In genomic region chr1:244444854-244445253, GRCh38 we compare ENCODE assay signal across 11 cellular contexts. TPM values are rescaled to one million over a fixed set of nuclear protein-coding genes. Genes with fewer than 3 reads are reported as not detected.
DNase-seq lines count a peak whose midpoint lies in the region; ATAC-seq, FAIRE-seq and TF ChIP-seq lines count a peak whose summit lies in the region.
"Had no signal": no experiment of that assay in that cellular context is flagged by ENCODE, and none has a peak within 500 bp of the region (broad histone marks: within the 10 kb centered on the region; RNA-seq: fewer than 3 reads in every experiment).

No MANE protein-coding gene starts in this region.

- H3K4me1 ChIP-seq in left ventricle myocardium inferior = peaks cover 36% of the 10 kb centered on the region

- no peak for TF ChIP-seq CTCF in left ventricle myocardium inferior (IDR thresholded peaks at IDR 0.05; ENCODE audit: borderline replicate concordance)
- TF ChIP-seq CTCF in bronchial epithelial cell (IDR thresholded peaks at IDR 0.05; ENCODE audit: insufficient read depth, low read length, severe bottlenecking) = no peak
- no peak for TF ChIP-seq CTCF in mesothelial cell of epicardium (IDR thresholded peaks at IDR 0.05; ENCODE audit: unreplicated experiment)

- no peaks in the 10 kb centered on the region for H3K36me3 Mint-ChIP-seq in mesothelial cell of epicardium

- peak overlapping the region; percentile 94 for H3K27ac Mint-ChIP-seq in mesothelial cell of epicardium

- H3K4me1 Mint-ChIP-seq in mesothelial cell of epicardium = peaks cover 43% of the 10 kb centered on the region

- no peaks in the 10 kb centered on the region for H3K9me3 Mint-ChIP-seq in mesothelial cell of epicardium

- FAIRE-seq in bronchial epithelial cell (lab: Jason Lieb, UNC) = no peak

- H3K27me3 Mint-ChIP-seq in mesothelial cell of epicardium (ENCODE audit: low read depth) = no peaks in the 10 kb centered on the region

- H3K9me3 ChIP-seq in left ventricle myocardium inferior (replicated peaks) = no peaks in the 10 kb centered on the region
- H3K9me3 ChIP-seq: uterus had no signal

- intact Hi-C loops in left ventricle myocardium inferior (cut with micrococcal nuclease) = no loop called here
- intact Hi-C loops in cardiac septum (cut with DNase I) = no loop called here

- H3K4me3 ChIP-seq in left ventricle myocardium inferior (no peak overlapping the region), bronchial epithelial cell (ENCODE audit: low read depth, low read length) (no peak overlapping the region)
- H3K4me3 ChIP-seq: uterus had no signal

- no peak for ATAC-seq in left lobe of liver
- ATAC-seq in HG02759 (IDR thresholded peaks at IDR 0.05; ENCODE audit: unreplicated experiment) = no peak

- H3K4me3 Mint-ChIP-seq in mesothelial cell of epicardium = no peak overlapping the region

- no peak for DNase-seq in left ventricle myocardium inferior
- no peak for DNase-seq in cardiac septum (ENCODE audit: low spot score)
- peak; percentile 43 for DNase-seq in bronchial epithelial cell (ENCODE audit: low read depth)
- DNase-seq in mesothelial cell of epicardium (ENCODE audit: low spot score in 2 of 2, unreplicated experiment in 2 of 2) = no peak
- DNase-seq in stimulated activated CD4-positive, alpha-beta T cell treated with anti-CD3 and anti-CD28 coated beads, Interleukin-12 subunit alpha, Interleukin-12 subunit beta, amount 100 ng/mL, for 4 hours = no peak
- DNase-seq in left lobe of liver (ENCODE audit: low spot score) = no peak
- no peak for DNase-seq in kidney glomerular epithelial cell (lab: John Stamatoyannopoulos, UW)
- DNase-seq: KBM-7; stimulated activated CD4-positive, alpha-beta T cell treated with anti-CD3 and anti-CD28 coated beads, Interleukin-4, amount 100 ng/mL, for 1 hour; uterus had no signal

- no peaks in the 10 kb centered on the region for H3K27me3 ChIP-seq in left ventricle myocardium inferior (ENCODE audit: low read depth)
- no peaks in the 10 kb centered on the region for H3K27me3 ChIP-seq in bronchial epithelial cell (ENCODE audit: control insufficient read depth, insufficient read depth, low read length)
- H3K27me3 ChIP-seq: uterus had no signal

- H3K27ac ChIP-seq in left ventricle myocardium inferior (replicated peaks) = peak overlapping the region; percentile 1

- no peaks in the 10 kb centered on the region for H3K36me3 ChIP-seq in left ventricle myocardium inferior
- peaks cover 2% of the 10 kb centered on the region for H3K36me3 ChIP-seq in bronchial epithelial cell (ENCODE audit: control insufficient read depth, insufficient read depth, low read length)
- H3K36me3 ChIP-seq: uterus had no signal

RNA-seq across cellular contexts. Expression of gene ADSS2, which starts 6.9 kb away (rescaled TPM):
- total RNA-seq in left ventricle myocardium inferior = 6.1 TPM
- total RNA-seq in cardiac septum = 8.6 TPM
- total RNA-seq in bronchial epithelial cell = 31.2 and 40.8 TPM in 2 replicates
- total RNA-seq in mesothelial cell of epicardium = 50.7 to 52.6 TPM (median 52.4 TPM) in 3 replicates
- 9.3 TPM for total RNA-seq in left lobe of liver

RNA-seq across cellular contexts. Expression of gene CATSPERE, which starts 16.2 kb away (rescaled TPM):
- 0.58 TPM for total RNA-seq in left ventricle myocardium inferior
- total RNA-seq in cardiac septum = 0.38 TPM
- total RNA-seq in bronchial epithelial cell = under 0.01 and 0.13 TPM in 2 replicates
- 2.2 to 2.7 TPM (median 2.5 TPM) in 3 replicates for total RNA-seq in mesothelial cell of epicardium
- total RNA-seq in left lobe of liver = 1.2 TPM
